ENCODE assay signal across 13 cellular contexts in the genomic region with DNA sequence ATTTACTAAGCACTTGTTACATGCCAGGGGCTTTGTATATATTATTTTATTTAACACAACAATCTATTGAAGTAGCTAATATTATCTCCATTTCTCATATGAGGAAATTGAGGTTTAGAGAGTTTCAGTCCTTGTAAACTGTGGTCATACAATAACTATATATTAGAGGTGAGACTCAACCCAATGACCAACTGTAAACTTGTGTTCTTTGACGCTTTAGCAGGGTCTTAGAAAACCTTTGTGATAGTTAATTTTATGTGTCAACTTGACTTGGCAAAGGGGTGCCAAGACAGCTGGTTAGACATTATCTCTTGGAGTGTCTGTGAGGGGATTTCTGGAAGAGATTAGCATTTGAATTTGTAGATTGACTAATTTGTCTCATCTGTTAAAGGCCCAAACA.
DNase-seq lines count a peak whose midpoint lies in the region; ATAC-seq and TF ChIP-seq lines count a peak whose summit lies in the region.
"Had no signal": no experiment of that assay in that cellular context is flagged by ENCODE, and none has a peak within 500 bp of the region (broad histone marks: within the 10 kb centered on the region; RNA-seq: fewer than 3 reads in every experiment).

No MANE protein-coding gene starts in this region.

- H3K36me3 Mint-ChIP-seq in immature natural killer cell, result peaks cover 2 to 13% (median 7%) of the 10 kb centered on the region in 3 donors
- no peaks in the 10 kb centered on the region for H3K36me3 Mint-ChIP-seq in CD14-positive monocyte
- H3K36me3 Mint-ChIP-seq: neural progenitor cell had no signal

- H3K4me1 Mint-ChIP-seq in immature natural killer cell, result peaks cover 33 to 45% of the 10 kb centered on the region in 2 donors
- H3K4me1 Mint-ChIP-seq in CD14-positive monocyte, result no peaks in the 10 kb centered on the region
- H3K4me1 Mint-ChIP-seq: neural progenitor cell had no signal

- DNase-seq in immature natural killer cell, result no peak
- no peak for DNase-seq in mucosa of gallbladder (ENCODE audit: low spot score)
- no peak for DNase-seq in DMS 273 treated with DMSO at 0.1 percent for 48 hours (lab: John Stamatoyannopoulos, UW)
- DNase-seq in CD14-positive monocyte (ENCODE audit: low spot score), result no peak
- DNase-seq: activated naive CD4-positive, alpha-beta T cell treated with Interleukin-2 at 50 U/mL for 16 hours; NCI-H1930; stimulated activated CD4-positive, alpha-beta T cell treated with anti-CD3 and anti-CD28 coated beads, Interleukin-12 subunit alpha, Interleukin-12 subunit beta, amount 100 ng/mL, for 4 hours had no signal

- peaks cover 0 to 2% (median 2%) of the 10 kb centered on the region in 3 donors for H3K27me3 Mint-ChIP-seq in immature natural killer cell (ENCODE audit: low read depth in 3 of 3)
- H3K27me3 Mint-ChIP-seq in CD14-positive monocyte (ENCODE audit: low read depth in 3 of 3), result peaks cover 0 to 2% (median 0%) of the 10 kb centered on the region in 3 donors
- H3K27me3 Mint-ChIP-seq: IgD-negative memory B cell; stimulated activated naive CD8-positive, alpha-beta T cell treated with anti-CD3 and anti-CD28 coated beads, Interleukin-15, Interleukin-2, amounts not matched to agents 100 ng/mL and 50 ng/mL, for 24 hours had no signal

- no peak for TF ChIP-seq CTCF in CD14-positive monocyte (IDR thresholded peaks at IDR 0.05)

- intact Hi-C loops in CD14-positive monocyte (cut with micrococcal nuclease), result no loop called here

- peak overlapping the region in 4 of 5 donors; percentile 1 to 13 (median 4) for H3K4me3 Mint-ChIP-seq in immature natural killer cell
- H3K4me3 Mint-ChIP-seq in CD14-positive monocyte, result no peak overlapping the region
- H3K4me3 Mint-ChIP-seq: IgD-negative memory B cell; neural progenitor cell; stimulated activated naive CD8-positive, alpha-beta T cell treated with anti-CD3 and anti-CD28 coated beads, Interleukin-15, Interleukin-2, amounts not matched to agents 100 ng/mL and 50 ng/mL, for 24 hours had no signal

- H3K9me3 Mint-ChIP-seq in immature natural killer cell (peaks cover 2 to 6% (median 5%) of the 10 kb centered on the region in 6 donors), CD14-positive monocyte (peaks cover 2 to 15% (median 9%) of the 10 kb centered on the region in 7 donors)

- peak overlapping the region; percentile 4 to 72 (median 44) for H3K27ac Mint-ChIP-seq in immature natural killer cell
- H3K27ac Mint-ChIP-seq in CD14-positive monocyte, result no peak overlapping the region
- H3K27ac Mint-ChIP-seq: IgD-negative memory B cell; neural progenitor cell; stimulated activated naive CD8-positive, alpha-beta T cell treated with anti-CD3 and anti-CD28 coated beads, Interleukin-15, Interleukin-2, amounts not matched to agents 100 ng/mL and 50 ng/mL, for 24 hours had no signal

- ATAC-seq in GM18909 (IDR thresholded peaks at IDR 0.05; ENCODE audit: poor library complexity, unreplicated experiment) (peak; percentile 83), GM21576 (IDR thresholded peaks at IDR 0.05; ENCODE audit: unreplicated experiment) (peak; percentile 69), HG03108 (IDR thresholded peaks at IDR 0.05; ENCODE audit: unreplicated experiment) (peak; percentile 43)

Comparison
In these comparisons a context has a peak if more than half of its experiments do, and no peak if none do; other contexts are left out.
1. H3K27ac Mint-ChIP-seq: peak in immature natural killer cell (6 of 6); none in CD14-positive monocyte (0 of 7).
2. H3K4me3 Mint-ChIP-seq: peak in immature natural killer cell (4 of 5); none in CD14-positive monocyte (0 of 2).
3. Peak in every context shown above with its lines, with median percentiles within 50 percentile points of each other: ATAC-seq.